In genomic region chr4:38803833-38804653, GRCh38 we compare ENCODE assay signal across 7 cellular contexts. TPM values are rescaled to one million over a fixed set of nuclear protein-coding genes. Genes with fewer than 3 reads are reported as not detected.
DNase-seq lines count a peak whose midpoint lies in the region; ATAC-seq and TF ChIP-seq lines count a peak whose summit lies in the region.

No MANE protein-coding gene starts in this region.

- no peaks in the 10 kb centered on the region for H3K9me3 ChIP-seq in stomach

- TF ChIP-seq EP300 in stomach (IDR thresholded peaks at IDR 0.05): no peak

- peak overlapping the region; percentile 13 to 33 (median 31) for H3K4me3 ChIP-seq in stomach

- no peak for TF ChIP-seq POLR2A in stomach (IDR thresholded peaks at IDR 0.05)

- 15 to 31% (median 24%) methylated on average over 6 of the region's 6 CpGs for WGBS in stomach, 5 donors

- no peak for TF ChIP-seq CTCF in stomach (IDR thresholded peaks at IDR 0.05)

- H3K27ac ChIP-seq in stomach: peak overlapping the region in 4 of 5 donors; percentile 42 to 81 (median 72)

- H3K36me3 ChIP-seq in stomach: peaks cover 0 to 19% (median 18%) of the 10 kb centered on the region in 4 donors

- intact Hi-C loops in stomach (cut with DNase I; ENCODE audit: low total_unique reads): no loop called here

- no peaks in the 10 kb centered on the region for H3K27me3 ChIP-seq in stomach

- H3K4me1 ChIP-seq in stomach: peaks cover 0 to 30% (median 15%) of the 10 kb centered on the region in 4 donors

- peak; percentile 58 for ATAC-seq in GM19372 (IDR thresholded peaks at IDR 0.05; ENCODE audit: low read depth, unreplicated experiment)
- peak; percentile 55 for ATAC-seq in HG03095 (IDR thresholded peaks at IDR 0.05; ENCODE audit: unreplicated experiment)
- ATAC-seq in left lobe of liver: peak; percentile 71

- DNase-seq in activated naive CD4-positive, alpha-beta T cell treated with anti-CD3 and anti-CD28 coated beads, Interleukin-2, amount 50 U/mL, for 16 hours: peak; percentile 20
- DNase-seq in left lobe of liver (ENCODE audit: low spot score): no peak
- no peak for DNase-seq in stomach
- no peak for DNase-seq in 8988T
- DNase-seq in NCI-H1092 treated with DMSO at 0.1 percent for 48 hours (lab: John Stamatoyannopoulos, UW): no peak

RNA-seq across cellular contexts. Expression of gene TLR1, which starts 0.5 kb away (rescaled TPM):
- total RNA-seq in left lobe of liver: 4.2 TPM
- 10 to 100 TPM in 1 of 5 donors, 1 to 10 TPM in 3, not detected in 1; 5.3 to 37.4 (median 6.9) TPM for total RNA-seq in stomach
- 1 to 10 TPM; 1.2 to 2.9 (median 1.5) TPM for polyA plus RNA-seq in stomach

RNA-seq across cellular contexts. Expression of gene TLR10, which starts 21.3 kb away (rescaled TPM):
- total RNA-seq in left lobe of liver (0.08 TPM), stomach (1 to 10 TPM in 1 of 5 donors, under 1 TPM in 1, not detected in 3; 0.72 to 1.1 TPM)
- polyA plus RNA-seq in stomach: under 1 TPM in 2 of 3 donors, not detected in 1; 0.15 to 0.60 TPM

RNA-seq across cellular contexts. Expression of gene TLR6, which starts 52.6 kb away (rescaled TPM):
- total RNA-seq in left lobe of liver (1.5 TPM), stomach (10 to 100 TPM in 1 of 5 donors, 1 to 10 TPM in 2, not detected in 2; 3.3 to 29.0 (median 4.3) TPM)
- under 1 TPM; 0.19 to 0.46 (median 0.23) TPM for polyA plus RNA-seq in stomach
